Comparison of ENCODE assay signal across 8 cellular contexts in genomic region chr6:142842423-142843261, GRCh38.
DNase-seq lines count a peak whose midpoint lies in the region; ATAC-seq, FAIRE-seq and TF ChIP-seq lines count a peak whose summit lies in the region.

No MANE protein-coding gene starts in this region.

- H3K36me3 Mint-ChIP-seq in nephron (ENCODE audit: low read depth): no peaks in the 10 kb centered on the region

- H3K9me3 Mint-ChIP-seq in nephron: no peaks in the 10 kb centered on the region

- intact Hi-C loops in GM12878 (cut with micrococcal nuclease; ENCODE audit: unreplicated experiment): loop anchor here (1.0 to 5.0 kb wide), 7 partner anchors 14 to 150 kb away; no protein-coding TSS in a partner anchor

- peak overlapping the region; percentile 69 for H3K9ac ChIP-seq in GM12878 (ENCODE audit: control insufficient read depth, insufficient read depth, low read length)

- peak overlapping the region; percentile 55 to 88 (median 80) for H3K27ac Mint-ChIP-seq in nephron

- RAD21 ChIA-PET in GM12878 (lab: Charles Lee; ENCODE audit: unreplicated experiment): interaction anchor here (0.7 to 17.8 kb wide), 32 partner anchors 8 to 438 kb away, joined by 3 to 374 read pairs (median 4); no protein-coding TSS in a partner anchor

- peak; percentile 7; the same call in 1 of the 2 replicates for TF ChIP-seq RAD21 in GM12878 (IDR thresholded peaks at IDR 0.05; ENCODE audit: insufficient read depth, low read depth, low read length)

- H3K4me1 Mint-ChIP-seq in nephron: peaks cover 58% of the 10 kb centered on the region

- WGBS in GM12878 (ENCODE audit: insufficient coverage, insufficient replicate concordance, low lambda C conversion rate, missing lambda C conversion rate): 1% methylated on average over 11 of the region's 11 CpGs

- CTCF ChIA-PET in GM12878 (lab: Yijun Ruan, JAX): interaction anchor here (0.6 to 3.5 kb wide), 15 partner anchors 9 to 150 kb away, joined by 3 to 25 read pairs (median 5); no protein-coding TSS in a partner anchor

- no peak overlapping the region for H2AFZ ChIP-seq in GM12878 (ENCODE audit: control insufficient read depth, low read depth, low read length)

- H3K9me3 ChIP-seq in KOPT-K1 (ENCODE audit: insufficient read depth, low read length, poor library complexity, severe bottlenecking): no peaks in the 10 kb centered on the region
- H3K9me3 ChIP-seq in GM12878 (replicated peaks; ENCODE audit: control insufficient read depth, insufficient read depth, low read length): no peaks in the 10 kb centered on the region

- FAIRE-seq in GM12892 (lab: Jason Lieb, UNC): peak; percentile 93
- no peak for FAIRE-seq in GM12878 (lab: Jason Lieb, UNC)

- H4K20me1 ChIP-seq in GM12878 (ENCODE audit: control insufficient read depth, insufficient read depth): no peaks in the 10 kb centered on the region

- no peaks in the 10 kb centered on the region for H3K27me3 Mint-ChIP-seq in nephron (ENCODE audit: low read depth)

- ATAC-seq in GM21576 (IDR thresholded peaks at IDR 0.05; ENCODE audit: unreplicated experiment) (peak; percentile 55), GM12878 (peak; percentile 56)

- peak overlapping the region in 2 of 3 experiments; percentile 21 to 24 for H3K4me3 Mint-ChIP-seq in nephron

- peaks cover 88% of the 10 kb centered on the region for H3K79me2 ChIP-seq in GM12878 (ENCODE audit: control insufficient read depth, insufficient read depth, low read length)

- DNase-seq in GM12892 (ENCODE audit: insufficient read length): no peak
- DNase-seq in GM12878 (ENCODE audit: low read depth, low spot score): peak; percentile 97
- DNase-seq in hypothalamus (lab: John Stamatoyannopoulos, UW): no peak
- no peak for DNase-seq in DMS 273 (lab: John Stamatoyannopoulos, UW; ENCODE audit: unreplicated experiment)
- no peak for DNase-seq in NCI-H2081 treated with DMSO at 0.1 percent for 48 hours (lab: John Stamatoyannopoulos, UW)

- TF ChIP-seq EP300 in GM12878 (IDR thresholded peaks at IDR 0.05; ENCODE audit: borderline replicate concordance in 1 of 2, control insufficient read depth in 1 of 2, low read depth in 2 of 2, low read length in 2 of 2): peak; percentile 89 to 92; a peak in 3 of 4 replicates

- TF ChIP-seq POLR2A in GM12892 (IDR thresholded peaks at IDR 0.05; ENCODE audit: low read depth, low read length) (no peak), GM12878 (IDR thresholded peaks at IDR 0.05; ENCODE audit: low read depth, low read length) (no peak; the same call in 1 of the 2 replicates)

- H3K4me1 ChIP-seq in GM12878 (ENCODE audit: control insufficient read depth, insufficient read depth, low read length): peaks cover 72% of the 10 kb centered on the region

- BruUV-seq in GM12878 (replicated peaks; lab: Mats Ljungman, UMichigan): TSS peak; percentile 41

- no peaks in the 10 kb centered on the region for H3K27me3 ChIP-seq in GM12878 (replicated peaks in 1 of 2; ENCODE audit: control insufficient read depth in 2 of 2, insufficient read depth in 2 of 2, low read length in 1 of 2)

- SMC1A ChIA-PET in GM12878 (lab: Charles Lee; ENCODE audit: uncharacterized antibody, unreplicated experiment): interaction anchor here (0.7 to 16.2 kb wide), 29 partner anchors 9 to 368 kb away, joined by 3 to 449 read pairs (median 7); no protein-coding TSS in a partner anchor

- H3K36me3 ChIP-seq in KOPT-K1 (ENCODE audit: insufficient read depth, low read length) (no peaks in the 10 kb centered on the region), GM12878 (ENCODE audit: control insufficient read depth in 2 of 2, insufficient read depth in 2 of 2, low read length in 1 of 2) (no peaks in the 10 kb centered on the region)

- H3K4me2 ChIP-seq in GM12878 (ENCODE audit: control insufficient read depth, insufficient read depth): peak overlapping the region; percentile 70

- POLR2A ChIA-PET in GM12878 (lab: Charles Lee): interaction anchor here (0.7 to 5.8 kb wide), 22 partner anchors 9 to 107 kb away, joined by 3 to 67 read pairs (median 4); partner anchors contain the start of gene HIVEP2

- in situ Hi-C loops in GM12878 (cut with MboI): no loop called here

- TF ChIP-seq CTCF in GM12878 (IDR thresholded peaks at IDR 0.05 in 2 of 3, conservative IDR thresholded peaks at IDR 0.05 in 1 of 3; ENCODE audit: control insufficient read depth in 2 of 3, extremely low read depth in 1 of 3, insufficient read depth in 1 of 3, low read depth in 3 of 3, low read length in 3 of 3): no peak
- no peak for TF ChIP-seq CTCF in nephron (IDR thresholded peaks at IDR 0.05; ENCODE audit: unreplicated experiment in 3 of 3)

- H3K27ac ChIP-seq in KOPT-K1 (ENCODE audit: low read depth, low read length, poor library complexity, severe bottlenecking): peak overlapping the region; percentile 61
- peak overlapping the region; percentile 98 for H3K27ac ChIP-seq in GM12878 (ENCODE audit: control insufficient read depth, insufficient read depth)

- peak overlapping the region; percentile 56 for H3K4me3 ChIP-seq in GM12878

TF ChIP-seq in GM12878, 131 proteins besides CTCF, POLR2A, EP300 and RAD21 (continues in another document):
- TF ChIP-seq ETV6 (conservative IDR thresholded peaks at IDR 0.05 in 1 of 2, IDR thresholded peaks at IDR 0.05 in 1 of 2; ENCODE audit: borderline replicate concordance in 1 of 2, low read depth in 1 of 2) (peak in 1 of 2 experiments; percentile 93; a peak in 2 of 4 replicates), RUNX3 (IDR thresholded peaks at IDR 0.05; ENCODE audit: low read length) (peak; percentile 85), NFYA (IDR thresholded peaks at IDR 0.05; ENCODE audit: borderline replicate concordance, low read depth, low read length) (no peak), CEBPB (IDR thresholded peaks at IDR 0.05; ENCODE audit: borderline replicate concordance in 1 of 2, low read depth in 2 of 2, low read length in 2 of 2) (peak in 1 of 2 experiments; percentile 65; a peak in 1 of 4 replicates), MEF2A (IDR thresholded peaks at IDR 0.05; ENCODE audit: insufficient read depth, low read depth, low read length) (0 out of 2 replicates have a peak, but pooled peaks have one; percentile 56), SMAD1 (IDR thresholded peaks at IDR 0.05; ENCODE audit: low read depth, partially characterized antibody) (peak; percentile 80), ZNF207 (IDR thresholded peaks at IDR 0.05; ENCODE audit: borderline replicate concordance) (no peak), IRF3 (IDR thresholded peaks at IDR 0.05) (no peak), FOXK2 (IDR thresholded peaks at IDR 0.05) (no peak), RB1 (IDR thresholded peaks at IDR 0.05; ENCODE audit: borderline replicate concordance) (peak; percentile 48; the same call in 1 of the 2 replicates), CEBPZ (IDR thresholded peaks at IDR 0.05; ENCODE audit: low read depth, low read length) (no peak), PBX3 (IDR thresholded peaks at IDR 0.05; ENCODE audit: insufficient replicate concordance, low read depth, low read length) (no peak), YBX1 (IDR thresholded peaks at IDR 0.05) (no peak)
